Comparison of ENCODE assay signal across 3 cellular contexts in genomic region chr16:81172769-81173658, GRCh38.
TF ChIP-seq lines count a peak whose summit lies in the region.

No MANE protein-coding gene starts in this region.

TF ChIP-seq in GM12891, 5 proteins besides CTCF, POLR2A, EP300 and RAD21:
- TF ChIP-seq PAX5 (IDR thresholded peaks at IDR 0.05; ENCODE audit: insufficient read depth, low read length, severe bottlenecking) (no peak), POU2F2 (IDR thresholded peaks at IDR 0.05; ENCODE audit: low read depth, low read length) (no peak), POLR2AphosphoS5 (IDR thresholded peaks at IDR 0.05; ENCODE audit: low read depth, low read length) (no peak), SPI1 (IDR thresholded peaks at IDR 0.05; ENCODE audit: low read depth, low read length) (no peak), TAF1 (IDR thresholded peaks at IDR 0.05; ENCODE audit: low read depth, low read length) (no peak)

TF ChIP-seq in IMR-90, 13 proteins besides CTCF, POLR2A, EP300 and RAD21:
- TF ChIP-seq CEBPB (IDR thresholded peaks at IDR 0.05; ENCODE audit: low read depth, low read length), result no peak
- TF ChIP-seq MAFK (IDR thresholded peaks at IDR 0.05; ENCODE audit: low read depth, low read length), result no peak
- TF ChIP-seq NFE2L2 (IDR thresholded peaks at IDR 0.05; ENCODE audit: low read depth, low read length), result no peak
- TF ChIP-seq RCOR1 (IDR thresholded peaks at IDR 0.05; ENCODE audit: insufficient replicate concordance, low read length), result no peak
- no peak for TF ChIP-seq ELK1 (IDR thresholded peaks at IDR 0.05; ENCODE audit: borderline replicate concordance, low read depth, low read length)
- no peak for TF ChIP-seq RFX5 (IDR thresholded peaks at IDR 0.05; ENCODE audit: low read depth, low read length)
- TF ChIP-seq BHLHE40 (IDR thresholded peaks at IDR 0.05; ENCODE audit: low read depth, low read length), result no peak
- TF ChIP-seq CHD1 (IDR thresholded peaks at IDR 0.05; ENCODE audit: low read depth, low read length), result no peak
- TF ChIP-seq USF2 (IDR thresholded peaks at IDR 0.05; ENCODE audit: low read depth, low read length), result no peak
- TF ChIP-seq SMC3 (IDR thresholded peaks at IDR 0.05; ENCODE audit: low read depth, low read length), result no peak
- TF ChIP-seq MAZ (IDR thresholded peaks at IDR 0.05; ENCODE audit: borderline replicate concordance, low read depth, low read length), result no peak
- no peak for TF ChIP-seq FOS (IDR thresholded peaks at IDR 0.05; ENCODE audit: low read depth, low read length)
- no peak for TF ChIP-seq MXI1 (IDR thresholded peaks at IDR 0.05; ENCODE audit: borderline replicate concordance, low read depth, low read length)

TF ChIP-seq in K562, 482 proteins besides CTCF, POLR2A, EP300 and RAD21:
- no peak for TF ChIP-seq CEBPG (CRISPR knock-in tag; IDR thresholded peaks at IDR 0.05)
- TF ChIP-seq CEBPG (tag; conservative IDR thresholded peaks at IDR 0.05 in 1 of 2, IDR thresholded peaks at IDR 0.05 in 1 of 2), result no peak
- no peak for TF ChIP-seq CGGBP1 (CRISPR knock-in tag; IDR thresholded peaks at IDR 0.05)
- TF ChIP-seq NELFE (IDR thresholded peaks at IDR 0.05; ENCODE audit: insufficient read depth, insufficient read length), result no peak
- no peak for TF ChIP-seq ZNF3 (CRISPR knock-in tag; IDR thresholded peaks at IDR 0.05)
- 0 out of 2 replicates have a peak, but pooled peaks have one; percentile 41 for TF ChIP-seq OTX1 (CRISPR knock-in tag; IDR thresholded peaks at IDR 0.05)
- TF ChIP-seq GATAD2A (IDR thresholded peaks at IDR 0.05), result no peak
- TF ChIP-seq SRSF3 (IDR thresholded peaks at IDR 0.05; ENCODE audit: insufficient read depth, low read length), result no peak
